Comparison of ENCODE assay signal across 20 cellular contexts in the genomic region with DNA sequence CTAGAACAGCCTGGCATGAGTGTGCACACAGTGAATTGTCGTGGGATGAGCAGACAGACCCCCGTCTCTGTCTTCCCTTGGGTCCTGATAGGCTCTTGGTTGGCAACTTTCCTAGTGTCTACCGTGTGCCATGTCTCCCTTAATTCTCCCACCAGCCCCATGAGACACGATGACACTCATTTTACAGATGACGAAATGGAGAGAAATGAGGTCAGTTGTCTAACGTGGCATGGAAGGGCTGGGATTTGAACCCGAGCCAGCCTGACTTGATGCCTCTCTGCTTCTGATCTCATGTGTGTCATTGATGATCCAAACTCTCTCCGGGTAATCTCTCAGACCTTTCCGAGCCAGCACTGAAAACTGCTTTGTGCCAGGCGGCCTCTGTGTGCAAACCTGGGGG. TPM values are rescaled to one million over a fixed set of nuclear protein-coding genes. Genes with fewer than 3 reads are reported as not detected.
A peak's percentile ranks its signal among the peaks of the same experiment; 100 is the strongest.
DNase-seq lines count a peak whose midpoint lies in the region; ATAC-seq, FAIRE-seq and TF ChIP-seq lines count a peak whose summit lies in the region.
"Had no signal": no experiment of that assay in that cellular context is flagged by ENCODE, and none has a peak within 500 bp of the region (broad histone marks: within the 10 kb centered on the region; RNA-seq: fewer than 3 reads in every experiment).

No MANE protein-coding gene starts in this region.

- no peak for FAIRE-seq in kidney (lab: Jason Lieb, UNC)
- FAIRE-seq: G401.6, GM12892, H1 had no signal

- no peak for ATAC-seq in CD8-positive, alpha-beta T cell
- ATAC-seq in GM23338 (no peak), HG03442 (IDR thresholded peaks at IDR 0.05; ENCODE audit: unreplicated experiment) (no peak)
- ATAC-seq in activated CD4-positive, alpha-beta T cell treated with anti-CD3 and anti-CD28 coated beads for 36 hours = no peak

- H4K20me1 ChIP-seq in GM23338 (replicated peaks; ENCODE audit: insufficient read depth) = no peaks in the 10 kb centered on the region

- H3K27ac ChIP-seq in CD8-positive, alpha-beta T cell (ENCODE audit: low read depth, low read length) = no peak overlapping the region
- H3K27ac ChIP-seq in GM23338 (ENCODE audit: low read depth) = no peak overlapping the region
- H3K27ac ChIP-seq in VCaP = peak overlapping the region; percentile 63; the same call in 1 of the 2 replicates
- H3K27ac ChIP-seq in kidney (ENCODE audit: low read depth in 2 of 2, low read length in 2 of 2) = no peak overlapping the region
- H3K27ac ChIP-seq: BLaER1, HL-60 had no signal

- no peaks in the 10 kb centered on the region for H3K9me3 Mint-ChIP-seq in CD8-positive, alpha-beta T cell
- H3K9me3 Mint-ChIP-seq in GM23338 = no peaks in the 10 kb centered on the region
- no peaks in the 10 kb centered on the region for H3K9me3 Mint-ChIP-seq in activated CD4-positive, alpha-beta T cell treated with anti-CD3 and anti-CD28 coated beads for 36 hours (ENCODE audit: low read depth)
- H3K9me3 Mint-ChIP-seq: CD4-positive, CD25-positive, alpha-beta regulatory T cell had no signal

- H3K27me3 ChIP-seq in CD8-positive, alpha-beta T cell (ENCODE audit: insufficient read depth, low read length) = no peaks in the 10 kb centered on the region
- no peaks in the 10 kb centered on the region for H3K27me3 ChIP-seq in GM23338 (ENCODE audit: insufficient read depth)
- H3K27me3 ChIP-seq: BLaER1 had no signal

- peaks cover 2% of the 10 kb centered on the region for H3K36me3 Mint-ChIP-seq in CD8-positive, alpha-beta T cell
- no peaks in the 10 kb centered on the region; the same call in 2 of the 3 replicates for H3K36me3 Mint-ChIP-seq in GM23338 (ENCODE audit: low read depth)
- H3K36me3 Mint-ChIP-seq in activated CD4-positive, alpha-beta T cell treated with anti-CD3 and anti-CD28 coated beads for 36 hours (ENCODE audit: low read depth) = peaks cover 2% of the 10 kb centered on the region

- H3K4me2 ChIP-seq in GM23338 = no peak overlapping the region
- H3K4me2 ChIP-seq: BLaER1 had no signal

- H3K4me1 Mint-ChIP-seq in CD8-positive, alpha-beta T cell (ENCODE audit: low read depth) = no peaks in the 10 kb centered on the region
- H3K4me1 Mint-ChIP-seq in GM23338 = peaks cover 34% of the 10 kb centered on the region
- peaks cover 4% of the 10 kb centered on the region for H3K4me1 Mint-ChIP-seq in activated CD4-positive, alpha-beta T cell treated with anti-CD3 and anti-CD28 coated beads for 36 hours

- TF ChIP-seq CTCF in CD8-positive, alpha-beta T cell (IDR thresholded peaks at IDR 0.05) = no peak
- TF ChIP-seq CTCF in GM23338 (conservative IDR thresholded peaks at IDR 0.05; ENCODE audit: low read depth in 2 of 2) = no peak
- no peak for TF ChIP-seq CTCF in VCaP (conservative IDR thresholded peaks at IDR 0.05)
- TF ChIP-seq CTCF in kidney (IDR thresholded peaks at IDR 0.05; ENCODE audit: borderline replicate concordance, extremely low read depth, insufficient read depth) = no peak

- no peaks in the 10 kb centered on the region for H3K79me2 ChIP-seq in GM23338 (replicated peaks; ENCODE audit: insufficient read depth)

- no peaks in the 10 kb centered on the region for H3K36me3 ChIP-seq in CD8-positive, alpha-beta T cell (ENCODE audit: insufficient read depth, low read length)
- H3K36me3 ChIP-seq in GM23338 (ENCODE audit: insufficient read depth) (no peaks in the 10 kb centered on the region), kidney (ENCODE audit: control insufficient read depth in 1 of 2, insufficient read depth in 2 of 2, low read length in 2 of 2) (no peaks in the 10 kb centered on the region)

- no peaks in the 10 kb centered on the region for H3F3A ChIP-seq in GM23338 (replicated peaks; ENCODE audit: low read depth)

- no peak overlapping the region for H3K4me3 ChIP-seq in CD8-positive, alpha-beta T cell (ENCODE audit: low read depth, low read length)
- H3K4me3 ChIP-seq in GM23338 (no peak overlapping the region), kidney (ENCODE audit: low read length in 2 of 2) (no peak overlapping the region)
- H3K4me3 ChIP-seq: BLaER1 had no signal

- H3K27me3 Mint-ChIP-seq in CD8-positive, alpha-beta T cell (ENCODE audit: low read depth) = no peaks in the 10 kb centered on the region
- peaks cover 20% of the 10 kb centered on the region for H3K27me3 Mint-ChIP-seq in GM23338 (ENCODE audit: insufficient read depth, low read depth, poor library complexity)
- no peaks in the 10 kb centered on the region for H3K27me3 Mint-ChIP-seq in activated CD4-positive, alpha-beta T cell treated with anti-CD3 and anti-CD28 coated beads for 36 hours
- H3K27me3 Mint-ChIP-seq: CD4-positive, CD25-positive, alpha-beta regulatory T cell had no signal

- intact Hi-C loops in CD8-positive, alpha-beta T cell (cut with DNase I, micrococcal nuclease) = no loop called here
- intact Hi-C loops in kidney (cut with DNase I) = no loop called here
- intact Hi-C loops in activated CD4-positive, alpha-beta T cell treated with anti-CD3 and anti-CD28 coated beads for 36 hours (cut with DNase I, micrococcal nuclease) = no loop called here

- H3K9me3 ChIP-seq in CD8-positive, alpha-beta T cell (ENCODE audit: low read length) = no peaks in the 10 kb centered on the region
- H3K9me3 ChIP-seq in kidney (ENCODE audit: control insufficient read depth in 1 of 2, low read length in 2 of 2) = no peaks in the 10 kb centered on the region
- H3K9me3 ChIP-seq: BLaER1 had no signal

- no peaks in the 10 kb centered on the region for H3K9me2 ChIP-seq in GM23338 (ENCODE audit: insufficient read depth)

- no peak overlapping the region for H3K4me3 Mint-ChIP-seq in CD8-positive, alpha-beta T cell
- no peak overlapping the region for H3K4me3 Mint-ChIP-seq in GM23338
- H3K4me3 Mint-ChIP-seq in activated CD4-positive, alpha-beta T cell treated with anti-CD3 and anti-CD28 coated beads for 36 hours = no peak overlapping the region
- H3K4me3 Mint-ChIP-seq: CD4-positive, CD25-positive, alpha-beta regulatory T cell had no signal

- peak overlapping the region; percentile 22 for H3K27ac Mint-ChIP-seq in CD8-positive, alpha-beta T cell
- H3K27ac Mint-ChIP-seq in GM23338 = peak overlapping the region; percentile 39; the same call in 1 of the 2 replicates
- no peak overlapping the region for H3K27ac Mint-ChIP-seq in activated CD4-positive, alpha-beta T cell treated with anti-CD3 and anti-CD28 coated beads for 36 hours
- H3K27ac Mint-ChIP-seq: CD4-positive, CD25-positive, alpha-beta regulatory T cell had no signal

- CTCF ChIA-PET in CD8-positive, alpha-beta T cell (lab: Charles Lee) = interaction anchor here (1.7 to 1.8 kb wide), 2 partner anchors 10 to 77 kb away, joined by 3 to 4 read pairs; no protein-coding TSS in a partner anchor
- CTCF ChIA-PET in activated CD4-positive, alpha-beta T cell treated with anti-CD3 and anti-CD28 coated beads for 36 hours (lab: Charles Lee) = interaction anchor here (0.8 to 1.3 kb wide), 2 partner anchors 11 to 173 kb away, joined by 3 read pairs; no protein-coding TSS in a partner anchor

- no peak overlapping the region for H2AFZ ChIP-seq in GM23338

- H3K9ac ChIP-seq in kidney (ENCODE audit: low read length in 2 of 2) = no peak overlapping the region
- H3K9ac ChIP-seq: BLaER1 had no signal

- H3K4me1 ChIP-seq in CD8-positive, alpha-beta T cell (ENCODE audit: insufficient read depth, low read length) = no peaks in the 10 kb centered on the region
- H3K4me1 ChIP-seq in GM23338 (ENCODE audit: insufficient read depth) (peaks cover 5% of the 10 kb centered on the region; the same call in 1 of the 2 replicates), kidney (ENCODE audit: control insufficient read depth in 1 of 2, insufficient read depth in 1 of 2, low read depth in 1 of 2, low read length in 2 of 2) (no peaks in the 10 kb centered on the region)

- no peak for DNase-seq in CD8-positive, alpha-beta T cell
- DNase-seq in GM23338 (ENCODE audit: low spot score) = no peak
- peak; percentile 16 for DNase-seq in kidney
- DNase-seq in activated CD4-positive, alpha-beta T cell treated with anti-CD3 and anti-CD28 coated beads, Interleukin-2, amount 50 U/mL, for 4 hours = no peak
- no peak for DNase-seq in activated CD4-positive, alpha-beta T cell treated with anti-CD3 and anti-CD28 coated beads for 36 hours
- DNase-seq: Calu3; CD4-positive, CD25-positive, alpha-beta regulatory T cell; DMS 273 treated with DMSO at 0.1 percent for 48 hours; DMS79 treated with DMSO at 0.1 percent for 48 hours; EL; HCEC 1CT; KBM-7 had no signal

- POLR2A ChIA-PET in CD8-positive, alpha-beta T cell (lab: Charles Lee) = no interaction called here
- POLR2A ChIA-PET in activated CD4-positive, alpha-beta T cell treated with anti-CD3 and anti-CD28 coated beads for 36 hours (lab: Charles Lee) = no interaction called here

RNA-seq across cellular contexts. Expression of a gene that starts 8.4 kb away (rescaled TPM):
- total RNA-seq in CD8-positive, alpha-beta T cell = not detected
- not detected in 2 replicates for total RNA-seq in GM23338 (2014; rRNA removed; shearing (Covaris generic))
- 0.42 and 0.52 TPM in 2 replicates for polyA plus RNA-seq in GM23338 (2016; fragmentation: Nextera tagmentation; extraction: Ambion mirVana)
- total RNA-seq in kidney = 0.22 TPM
- not detected for polyA plus RNA-seq in kidney (ENCODE audit: insufficient read depth, low read depth, low replicate concordance)
- 1 to 10 TPM in 1 of 2 experiments, under 1 TPM in 1; 0.69 to 1.1 TPM for total RNA-seq in activated CD4-positive, alpha-beta T cell treated with anti-CD3 and anti-CD28 coated beads for 36 hours
- polyA plus RNA-seq: CD4-positive, CD25-positive, alpha-beta regulatory T cell had no signal

RNA-seq across cellular contexts. Expression of a gene that starts 17.1 kb away (rescaled TPM):
- total RNA-seq in CD8-positive, alpha-beta T cell = 1 to 10 TPM; 1.7 TPM
- 15.6 and 18.8 TPM in 2 replicates for total RNA-seq in GM23338 (2014; rRNA removed; shearing (Covaris generic))
- polyA plus RNA-seq in GM23338 (2016; fragmentation: Nextera tagmentation; extraction: Ambion mirVana) = 3.7 and 11.0 TPM in 2 replicates
- 8.4 TPM for total RNA-seq in kidney
- polyA plus RNA-seq in kidney (ENCODE audit: insufficient read depth, low read depth, low replicate concordance) = 5.2 TPM
- 1 to 10 TPM; 7.2 to 9.1 TPM for total RNA-seq in activated CD4-positive, alpha-beta T cell treated with anti-CD3 and anti-CD28 coated beads for 36 hours

RNA-seq across cellular contexts. Expression of a gene that starts 26.2 kb away (rescaled TPM):
- total RNA-seq in CD8-positive, alpha-beta T cell = not detected
- 1.1 and 5.7 TPM in 2 replicates for total RNA-seq in GM23338 (2014; rRNA removed; shearing (Covaris generic))
- polyA plus RNA-seq in GM23338 (2016; fragmentation: Nextera tagmentation; extraction: Ambion mirVana) (3.6 and 4.5 TPM in 2 replicates), kidney (ENCODE audit: insufficient read depth, low read depth, low replicate concordance) (not detected)
- total RNA-seq in kidney = not detected
- not detected for total RNA-seq in activated CD4-positive, alpha-beta T cell treated with anti-CD3 and anti-CD28 coated beads for 36 hours
- total RNA-seq: A673; Calu3; CD4-positive, CD25-positive, alpha-beta regulatory T cell had no signal
- polyA plus RNA-seq: CD4-positive, CD25-positive, alpha-beta regulatory T cell had no signal

RNA-seq across cellular contexts. Expression of a gene that starts 33.6 kb away (rescaled TPM):
- under 1 TPM; 0.44 to 0.54 TPM for total RNA-seq in CD8-positive, alpha-beta T cell
- total RNA-seq in GM23338 (2014; rRNA removed; shearing (Covaris generic)) = not detected in 2 replicates
- not detected in 2 replicates for polyA plus RNA-seq in GM23338 (2016; fragmentation: Nextera tagmentation; extraction: Ambion mirVana)
- 8.1 TPM for total RNA-seq in kidney
- polyA plus RNA-seq in kidney (ENCODE audit: insufficient read depth, low read depth, low replicate concordance) = 1.6 TPM
- total RNA-seq in activated CD4-positive, alpha-beta T cell treated with anti-CD3 and anti-CD28 coated beads for 36 hours = under 1 TPM; 0.37 to 0.49 TPM
- total RNA-seq: A673, Calu3, H1 had no signal
- polyA plus RNA-seq: H1 had no signal

RNA-seq across cellular contexts. Expression of a gene that starts 51.0 kb away (rescaled TPM):
- total RNA-seq in CD8-positive, alpha-beta T cell = not detected
- not detected in 2 replicates for total RNA-seq in GM23338 (2014; rRNA removed; shearing (Covaris generic))
- polyA plus RNA-seq in GM23338 (2016; fragmentation: Nextera tagmentation; extraction: Ambion mirVana) (not detected in 2 replicates), kidney (ENCODE audit: insufficient read depth, low read depth, low replicate concordance) (1.2 TPM)
- 4.0 TPM for total RNA-seq in kidney
- total RNA-seq in activated CD4-positive, alpha-beta T cell treated with anti-CD3 and anti-CD28 coated beads for 36 hours = not detected
- total RNA-seq: A673; Calu3; CD4-positive, CD25-positive, alpha-beta regulatory T cell; H1 had no signal
- polyA plus RNA-seq: CD4-positive, CD25-positive, alpha-beta regulatory T cell; H1 had no signal
